In genomic region chr15:73990250-73991005, GRCh38 we compare ENCODE assay signal across 12 cellular contexts. TPM values are rescaled to one million over a fixed set of nuclear protein-coding genes. Genes with fewer than 3 reads are reported as not detected.
DNase-seq lines count a peak whose midpoint lies in the region; ATAC-seq, FAIRE-seq and TF ChIP-seq lines count a peak whose summit lies in the region.
"Had no signal": no experiment of that assay in that cellular context is flagged by ENCODE, and none has a peak within 500 bp of the region (broad histone marks: within the 10 kb centered on the region; RNA-seq: fewer than 3 reads in every experiment).

No MANE protein-coding gene starts in this region.

- TF ChIP-seq POLR2A in stomach (IDR thresholded peaks at IDR 0.05), result no peak

- H3K4me1 ChIP-seq in keratinocyte (ENCODE audit: control insufficient read depth, extremely low read depth, insufficient read depth, low read length), result peaks cover 64% of the 10 kb centered on the region
- peaks cover 56 to 88% (median 66%) of the 10 kb centered on the region in 4 donors for H3K4me1 ChIP-seq in stomach

- DNase-seq in NCI-H748 (lab: John Stamatoyannopoulos, UW; ENCODE audit: unreplicated experiment) (peak; percentile 28), NCI-H748 treated with DMSO at 0.1 percent for 48 hours (lab: John Stamatoyannopoulos, UW) (no peak), T-helper 17 cell (no peak), keratinocyte (ENCODE audit: low read depth, low spot score) (no peak), stomach (no peak), GF-D8 (lab: John Stamatoyannopoulos, UW) (no peak)
- DNase-seq in stimulated activated naive CD4-positive, alpha-beta T cell (lab: John Stamatoyannopoulos, UW), result no peak
- DNase-seq: activated CD4-positive, alpha-beta T cell treated with anti-CD3 and anti-CD28 coated beads for 36 hours; stimulated activated CD4-positive, alpha-beta T cell treated with anti-CD3 and anti-CD28 coated beads, Interleukin-15, amount 100 ng/mL, for 24 hours had no signal

- H3K36me3 Mint-ChIP-seq in T-helper 17 cell (ENCODE audit: low read depth), result peaks cover 7% of the 10 kb centered on the region

- H3K27me3 ChIP-seq in keratinocyte (ENCODE audit: control insufficient read depth, extremely low read depth, insufficient read depth, low read length) (no peaks in the 10 kb centered on the region), stomach (no peaks in the 10 kb centered on the region)

- peak overlapping the region; percentile 21 for H3K27ac Mint-ChIP-seq in T-helper 17 cell
- H3K27ac Mint-ChIP-seq: activated CD4-positive, alpha-beta T cell treated with anti-CD3 and anti-CD28 coated beads for 36 hours had no signal

- intact Hi-C loops in stomach (cut with DNase I; ENCODE audit: low total_unique reads), result no loop called here

- H3K9me3 ChIP-seq in T-helper 17 cell (ENCODE audit: control insufficient read depth, low read length, poor library complexity, severe bottlenecking) (no peaks in the 10 kb centered on the region), keratinocyte (ENCODE audit: control insufficient read depth, low read depth, low read length) (no peaks in the 10 kb centered on the region), stomach (no peaks in the 10 kb centered on the region)

- no peak overlapping the region for H2AFZ ChIP-seq in keratinocyte (ENCODE audit: control insufficient read depth, low read length)

- no peak overlapping the region for H3K4me3 Mint-ChIP-seq in T-helper 17 cell

- ATAC-seq in T-helper 17 cell (no peak), HG02852 (IDR thresholded peaks at IDR 0.05; ENCODE audit: unreplicated experiment) (no peak)
- ATAC-seq: activated CD4-positive, alpha-beta T cell treated with anti-CD3 and anti-CD28 coated beads for 36 hours had no signal

- H3K79me2 ChIP-seq in keratinocyte (ENCODE audit: control insufficient read depth, insufficient read depth, low read length), result peaks cover 8% of the 10 kb centered on the region

- no peaks in the 10 kb centered on the region for H4K20me1 ChIP-seq in keratinocyte (ENCODE audit: control insufficient read depth, extremely low read depth, insufficient read depth, low read length)

- peak overlapping the region; percentile 83 for H3K27ac ChIP-seq in keratinocyte (ENCODE audit: control insufficient read depth, insufficient read depth, low read length)
- peak overlapping the region; percentile 21 to 96 (median 89) for H3K27ac ChIP-seq in stomach

- H3K4me2 ChIP-seq in keratinocyte (ENCODE audit: control insufficient read depth, extremely low read depth, insufficient read depth, low read depth, low read length), result peak overlapping the region; percentile 96

- H3K4me3 ChIP-seq in keratinocyte (ENCODE audit: control insufficient read depth in 2 of 3, extremely low read depth in 1 of 3, insufficient read depth in 2 of 3, low read depth in 1 of 3, low read length in 3 of 3) (no peak overlapping the region), stomach (no peak overlapping the region)

- TF ChIP-seq CTCF in keratinocyte (optimal IDR thresholded peaks at IDR 0.05 in 1 of 3, IDR thresholded peaks at IDR 0.05 in 1 of 3, conservative IDR thresholded peaks at IDR 0.05 in 1 of 3; ENCODE audit: extremely low read depth in 1 of 3, insufficient read depth in 2 of 3, low read length in 3 of 3) (no peak), stomach (IDR thresholded peaks at IDR 0.05) (no peak)

- H3K4me1 Mint-ChIP-seq in T-helper 17 cell, result peaks cover 36% of the 10 kb centered on the region

- WGBS in stomach, 5 donors, result 64 to 81% (median 67%) methylated on average over 8 to 9 of the region's 9 CpGs

- TF ChIP-seq EP300 in stomach (IDR thresholded peaks at IDR 0.05), result no peak

- dilution Hi-C loops in keratinocyte (cut with MboI; ENCODE audit: extremely low pct_ligation_motif_present, low sequenced_read_pairs), result no loop called here

- no peaks in the 10 kb centered on the region for H3K9me1 ChIP-seq in keratinocyte (ENCODE audit: control insufficient read depth, extremely low read depth, insufficient read depth, low read length)

- H3K9ac ChIP-seq in keratinocyte (ENCODE audit: control insufficient read depth, extremely low read depth, insufficient read depth, low read length), result no peak overlapping the region

- H3K36me3 ChIP-seq in keratinocyte (ENCODE audit: control insufficient read depth in 2 of 2, extremely low read depth in 1 of 2, insufficient read depth in 2 of 2, low read length in 2 of 2), result no peaks in the 10 kb centered on the region
- peaks cover 0 to 27% (median 12%) of the 10 kb centered on the region in 4 donors for H3K36me3 ChIP-seq in stomach

- no peaks in the 10 kb centered on the region for H3K27me3 Mint-ChIP-seq in T-helper 17 cell
- H3K27me3 Mint-ChIP-seq: activated CD4-positive, alpha-beta T cell treated with anti-CD3 and anti-CD28 coated beads for 36 hours; dendritic cell treated with granulocyte-macrophage colony-stimulating factor and Interleukin-4, amounts not matched to agents 40 ng/mL and 50 ng/mL, for 4 days had no signal

- no peak for FAIRE-seq in keratinocyte (lab: Jason Lieb, UNC)
- FAIRE-seq: H1 had no signal

RNA-seq across cellular contexts. Expression of gene STOML1, which starts 1.7 kb away (rescaled TPM):
- total RNA-seq in T-helper 17 cell (1 to 10 TPM; 3.7 to 5.6 TPM), stomach (10 to 100 TPM in 2 of 5 donors, 1 to 10 TPM in 3; 5.3 to 26.4 (median 9.8) TPM)
- polyA plus RNA-seq in keratinocyte (7.0 to 12.9 TPM (median 9.4 TPM) in 3 replicates), stomach (10 to 100 TPM in 1 of 3 donors, 1 to 10 TPM in 2; 8.0 to 13.3 (median 9.6) TPM)
- 1.9 TPM for polyA plus RNA-seq in keratinocyte (2011; ENCODE audit: low read depth)
- polyA plus RNA-seq in keratinocyte (2011; cell fraction: cytosol; rRNA removed), result 3.8 and 10.0 TPM in 2 replicates
- polyA plus RNA-seq in keratinocyte (2011; cell fraction: nucleus; rRNA removed), result 14.0 and 17.0 TPM in 2 replicates
- 6.7 and 12.2 TPM in 2 replicates for polyA plus RNA-seq in keratinocyte (2012; ENCODE audit: low replicate concordance)
- 5.5 to 11.7 TPM (median 8.4 TPM) in 3 replicates for polyA minus RNA-seq in keratinocyte
- 14.6 TPM for polyA minus RNA-seq in keratinocyte (2011; cell fraction: cytosol; rRNA and poly(A)+ RNA removed)
- polyA minus RNA-seq in keratinocyte (2011; cell fraction: nucleus; rRNA and poly(A)+ RNA removed), result 10.2 and 12.7 TPM in 2 replicates

RNA-seq across cellular contexts. Expression of gene PML, which starts 4.1 kb away (rescaled TPM):
- total RNA-seq in T-helper 17 cell (10 to 100 TPM; 47.6 to 52.6 TPM), stomach (100 to 1,000 TPM in 2 of 5 donors, 10 to 100 TPM in 3; 27.7 to 170 (median 65.9) TPM)
- polyA plus RNA-seq in keratinocyte (20.5 to 44.3 TPM (median 24.9 TPM) in 3 replicates), stomach (10 to 100 TPM; 16.0 to 25.8 (median 21.9) TPM)
- 27.9 TPM for polyA plus RNA-seq in keratinocyte (2011; ENCODE audit: low read depth)
- 22.0 and 44.7 TPM in 2 replicates for polyA plus RNA-seq in keratinocyte (2011; cell fraction: cytosol; rRNA removed)
- polyA plus RNA-seq in keratinocyte (2011; cell fraction: nucleus; rRNA removed), result 81.8 and 110 TPM in 2 replicates
- polyA plus RNA-seq in keratinocyte (2012; ENCODE audit: low replicate concordance), result 29.6 and 110 TPM in 2 replicates
- polyA minus RNA-seq in keratinocyte, result 42.4 to 149 TPM (median 45.8 TPM) in 3 replicates
- 112 TPM for polyA minus RNA-seq in keratinocyte (2011; cell fraction: cytosol; rRNA and poly(A)+ RNA removed)
- polyA minus RNA-seq in keratinocyte (2011; cell fraction: nucleus; rRNA and poly(A)+ RNA removed), result 87.6 and 115 TPM in 2 replicates
